In genomic region chr1:154117642-154118041, GRCh38 we compare ENCODE assay signal across 21 cellular contexts. TPM values are rescaled to one million over a fixed set of nuclear protein-coding genes. Genes with fewer than 3 reads are reported as not detected.
DNase-seq lines count a peak whose midpoint lies in the region; ATAC-seq, FAIRE-seq and TF ChIP-seq lines count a peak whose summit lies in the region.
"Had no signal": no experiment of that assay in that cellular context is flagged by ENCODE, and none has a peak within 500 bp of the region (broad histone marks: within the 10 kb centered on the region; RNA-seq: fewer than 3 reads in every experiment).

No MANE protein-coding gene starts in this region.

- H3K36me3 Mint-ChIP-seq in MCF 10A (ENCODE audit: insufficient read depth, unreplicated experiment) (no peaks in the 10 kb centered on the region), progenitor cell of endocrine pancreas (ENCODE audit: insufficient read depth) (no peaks in the 10 kb centered on the region)
- H3K36me3 Mint-ChIP-seq: CD8-positive, alpha-beta memory T cell; IgD-negative memory B cell had no signal

- no peak overlapping the region for H3K14ac ChIP-seq in H1 (ENCODE audit: insufficient read length)

- H4K8ac ChIP-seq in H1 (ENCODE audit: extremely low read depth, insufficient read depth, low read length): no peak overlapping the region

- no peak overlapping the region for H3K18ac ChIP-seq in H1 (ENCODE audit: extremely low read depth, low read length)

- H3K4me2 ChIP-seq in PC-3 (ENCODE audit: low read length): no peak overlapping the region
- no peak overlapping the region for H3K4me2 ChIP-seq in H1 (ENCODE audit: insufficient read depth in 1 of 2, low read depth in 2 of 2, low read length in 2 of 2)
- H3K4me2 ChIP-seq: BLaER1 had no signal

- H3K9me3 Mint-ChIP-seq in MCF 10A (ENCODE audit: unreplicated experiment): no peaks in the 10 kb centered on the region
- H3K9me3 Mint-ChIP-seq in progenitor cell of endocrine pancreas (ENCODE audit: low read depth): no peaks in the 10 kb centered on the region
- H3K9me3 Mint-ChIP-seq: CD8-positive, alpha-beta memory T cell had no signal

- H3K4me3 ChIP-seq in breast epithelium (no peak overlapping the region), PC-3 (ENCODE audit: low read length) (no peak overlapping the region), H1 (ENCODE audit: extremely low read depth in 1 of 4, insufficient read depth in 2 of 4, low read depth in 3 of 4, low read length in 4 of 4) (no peak overlapping the region), body of pancreas (no peak overlapping the region)
- H3K4me3 ChIP-seq: BLaER1, GM12878 had no signal

- H2BK5ac ChIP-seq in H1 (ENCODE audit: low read depth, low read length): no peak overlapping the region

- no peak overlapping the region for H4K91ac ChIP-seq in H1 (replicated peaks; ENCODE audit: insufficient read length, low read length)

- H3K27me3 Mint-ChIP-seq in MCF 10A (ENCODE audit: insufficient read depth, unreplicated experiment): no peaks in the 10 kb centered on the region
- H3K27me3 Mint-ChIP-seq in progenitor cell of endocrine pancreas: no peaks in the 10 kb centered on the region
- H3K27me3 Mint-ChIP-seq: CD8-positive, alpha-beta memory T cell; IgD-negative memory B cell had no signal

- H3K9me3 ChIP-seq in breast epithelium (no peaks in the 10 kb centered on the region), PC-3 (ENCODE audit: low read length) (no peaks in the 10 kb centered on the region), H1 (ENCODE audit: insufficient read depth in 2 of 2, low read depth in 1 of 2, low read length in 1 of 2) (no peaks in the 10 kb centered on the region), body of pancreas (no peaks in the 10 kb centered on the region)
- H3K9me3 ChIP-seq: BLaER1 had no signal

- H2AFZ ChIP-seq in PC-3 (ENCODE audit: low read length) (no peak overlapping the region), H1 (ENCODE audit: low read length) (no peak overlapping the region)

- no peak for TF ChIP-seq EP300 in H1 (IDR thresholded peaks at IDR 0.05; ENCODE audit: borderline replicate concordance in 1 of 2, low read depth in 2 of 2, low read length in 2 of 2)

- H3K27ac ChIP-seq in breast epithelium (no peak overlapping the region), PC-3 (ENCODE audit: low read length) (no peak overlapping the region), H1 (ENCODE audit: low read depth, low read length) (no peak overlapping the region), body of pancreas (no peak overlapping the region)
- H3K27ac ChIP-seq: BLaER1 had no signal

- H3K4me1 ChIP-seq in breast epithelium (no peaks in the 10 kb centered on the region), PC-3 (ENCODE audit: insufficient read depth, low read length) (no peaks in the 10 kb centered on the region), H1 (replicated peaks in 1 of 4; ENCODE audit: control insufficient read depth in 3 of 4, insufficient read depth in 4 of 4, low read length in 3 of 4) (no peaks in the 10 kb centered on the region), body of pancreas (no peaks in the 10 kb centered on the region)

- H2BK15ac ChIP-seq in H1 (ENCODE audit: low read length): no peak overlapping the region

- DNase-seq in MCF 10A (ENCODE audit: unreplicated experiment) (no peak), breast epithelium (ENCODE audit: low spot score in 2 of 2) (no peak), PC-3 (no peak), H1 (ENCODE audit: low read depth in 1 of 2, low spot score in 2 of 2) (no peak), progenitor cell of endocrine pancreas (ENCODE audit: low spot score, unreplicated experiment) (no peak), body of pancreas (no peak), nucleus accumbens (lab: John Stamatoyannopoulos, UW) (no peak)
- no peak for DNase-seq in activated T-cell treated with anti-CD3 and anti-CD28 coated beads, Interleukin-2, amount 50 U/mL, for 1 hour
- DNase-seq: CD8-positive, alpha-beta memory T cell; DND-41; GDM1; NCI-H1092; NCI-H146; NCI-H2081 treated with DMSO at 0.1 percent for 48 hours; NCI-H510A; NCI-H774 had no signal

- no peak overlapping the region for H2AK5ac ChIP-seq in H1 (ENCODE audit: low read depth, low read length)

- BruUV-seq in MCF 10A (replicated peaks; lab: Mats Ljungman, UMichigan): no TSS peak
- BruUV-seq in PC-3 (replicated peaks; lab: Mats Ljungman, UMichigan): no TSS peak

- no peak overlapping the region for H2BK12ac ChIP-seq in H1 (ENCODE audit: low read depth, low read length)

- CTCF ChIA-PET in MCF 10A (lab: Yijun Ruan, JAX): interaction anchor here (0.7 to 0.8 kb wide), 2 partner anchors 197 to 260 kb away, joined by 3 read pairs; no protein-coding TSS in a partner anchor
- CTCF ChIA-PET in PC-3 (lab: Charles Lee): no interaction called here
- CTCF ChIA-PET in H1 (lab: Charles Lee; ENCODE audit: partially characterized antibody): no interaction called here

- POLR2A ChIA-PET in MCF 10A (lab: Yijun Ruan, JAX) (no interaction called here), PC-3 (lab: Charles Lee; ENCODE audit: unreplicated experiment) (no interaction called here), H1 (lab: Charles Lee; ENCODE audit: partially characterized antibody) (interaction anchor here (2.0 kb wide), 1 partner anchor 127 kb away, joined by 9 read pairs; the partner anchor contains the start of gene RPS27)

- peak; percentile 24 for TF ChIP-seq CTCF in MCF 10A (IDR thresholded peaks at IDR 0.05; ENCODE audit: unreplicated experiment)
- TF ChIP-seq CTCF in breast epithelium (IDR thresholded peaks at IDR 0.05): no peak
- TF ChIP-seq CTCF in PC-3 (conservative IDR thresholded peaks at IDR 0.05; ENCODE audit: low read depth, low read length): peak; percentile 29; the same call in 1 of the 2 replicates
- peak in 1 of 3 experiments; percentile 14; a peak in 1 of 4 replicates for TF ChIP-seq CTCF in H1 (IDR thresholded peaks at IDR 0.05; ENCODE audit: control extremely low read depth in 1 of 3, insufficient read depth in 1 of 3, low read depth in 1 of 3, low read length in 3 of 3)
- peak; percentile 7 for TF ChIP-seq CTCF in progenitor cell of endocrine pancreas (IDR thresholded peaks at IDR 0.05; ENCODE audit: unreplicated experiment)
- TF ChIP-seq CTCF in body of pancreas (IDR thresholded peaks at IDR 0.05): no peak

- no peaks in the 10 kb centered on the region for H3F3A ChIP-seq in PC-3 (ENCODE audit: low read length, unreplicated experiment)

- H3K79me1 ChIP-seq in H1 (ENCODE audit: low read depth, low read length): no peaks in the 10 kb centered on the region

- H3K79me2 ChIP-seq in PC-3 (ENCODE audit: low read length) (no peaks in the 10 kb centered on the region), H1 (ENCODE audit: control insufficient read depth in 1 of 2, insufficient read depth in 2 of 2, low read length in 2 of 2) (no peaks in the 10 kb centered on the region)

- H3K36me3 ChIP-seq in breast epithelium (no peaks in the 10 kb centered on the region), PC-3 (ENCODE audit: low read depth, low read length) (no peaks in the 10 kb centered on the region), H1 (ENCODE audit: control insufficient read depth in 2 of 4, insufficient read depth in 4 of 4, low read length in 3 of 4) (no peaks in the 10 kb centered on the region), body of pancreas (replicated peaks in 1 of 2; ENCODE audit: insufficient read depth in 1 of 2, low read depth in 2 of 2) (no peaks in the 10 kb centered on the region)
- H3K36me3 ChIP-seq: BLaER1 had no signal

- no peaks in the 10 kb centered on the region for H3K9me2 ChIP-seq in PC-3 (replicated peaks; ENCODE audit: low read length)

- H3K23ac ChIP-seq in H1 (ENCODE audit: insufficient read length): no peak overlapping the region

- WGBS in H1 (ENCODE audit: extremely low coverage in 1 of 2, insufficient coverage in 1 of 2, insufficient read length in 1 of 2, insufficient replicate concordance in 2 of 2, low coverage in 1 of 2, low lambda C conversion rate in 2 of 2, missing lambda C conversion rate in 1 of 2), 2 experiments: 92% methylated on average over 5 of the region's 5 CpGs; no CpG with 5 or more reads in 1 of the 2 experiments
- 57 to 66% methylated on average over 5 of the region's 5 CpGs for WGBS in body of pancreas, 2 donors

- H2BK20ac ChIP-seq in H1 (ENCODE audit: low read length): no peak overlapping the region

- no peak overlapping the region for H3K56ac ChIP-seq in H1 (replicated peaks; ENCODE audit: insufficient read length, low read depth, low read length)

- H3K27ac Mint-ChIP-seq in MCF 10A (ENCODE audit: low read depth, unreplicated experiment): no peak overlapping the region
- no peak overlapping the region for H3K27ac Mint-ChIP-seq in progenitor cell of endocrine pancreas
- H3K27ac Mint-ChIP-seq: CD8-positive, alpha-beta memory T cell; IgD-negative memory B cell had no signal

- intact Hi-C loops in MCF 10A (cut with micrococcal nuclease): no loop called here
- intact Hi-C loops in breast epithelium (cut with DNase I; ENCODE audit: low total_unique reads): no loop called here
- intact Hi-C loops in PC-3 (cut with micrococcal nuclease): no loop called here
- intact Hi-C loops in body of pancreas (cut with DNase I): no loop called here

- H4K20me1 ChIP-seq in PC-3 (ENCODE audit: low read length) (no peaks in the 10 kb centered on the region), H1 (replicated peaks in 1 of 2; ENCODE audit: control insufficient read depth in 1 of 2, insufficient read depth in 2 of 2, low read length in 2 of 2) (no peaks in the 10 kb centered on the region)
- H4K20me1 ChIP-seq: BLaER1 had no signal

- no peak overlapping the region for H3K4ac ChIP-seq in H1 (replicated peaks; ENCODE audit: insufficient read length, low read depth, low read length)

- no peak for TF ChIP-seq POLR2A in breast epithelium (IDR thresholded peaks at IDR 0.05)
- no peak for TF ChIP-seq POLR2A in H1 (IDR thresholded peaks at IDR 0.05; ENCODE audit: control extremely low read depth in 1 of 2, low read depth in 2 of 2, low read length in 2 of 2)
- TF ChIP-seq POLR2A in body of pancreas (IDR thresholded peaks at IDR 0.05): no peak

- no peak overlapping the region for H2BK120ac ChIP-seq in H1 (replicated peaks; ENCODE audit: low read depth, low read length)

- H3K4me1 Mint-ChIP-seq in MCF 10A (ENCODE audit: insufficient read depth, unreplicated experiment) (no peaks in the 10 kb centered on the region), progenitor cell of endocrine pancreas (ENCODE audit: low read depth) (no peaks in the 10 kb centered on the region)

- no peaks in the 10 kb centered on the region for H3K23me2 ChIP-seq in H1 (ENCODE audit: low read depth, low read length)

- TF ChIP-seq RAD21 in H1 (IDR thresholded peaks at IDR 0.05 in 1 of 2, conservative IDR thresholded peaks at IDR 0.05 in 1 of 2; ENCODE audit: low read depth in 2 of 2, low read length in 2 of 2): peak; percentile 18 to 38; a peak in 3 of 4 replicates

- H3K27me3 ChIP-seq in breast epithelium (no peaks in the 10 kb centered on the region), PC-3 (ENCODE audit: low read length) (no peaks in the 10 kb centered on the region), H1 (replicated peaks in 1 of 4; ENCODE audit: control insufficient read depth in 3 of 4, extremely low read depth in 1 of 4, insufficient read depth in 3 of 4, low read length in 3 of 4) (no peaks in the 10 kb centered on the region), body of pancreas (no peaks in the 10 kb centered on the region)
- H3K27me3 ChIP-seq: BLaER1 had no signal

- no peak overlapping the region for H4K5ac ChIP-seq in H1 (ENCODE audit: insufficient read length, low read depth, low read length)

- no peak for FAIRE-seq in H1 (lab: Jason Lieb, UNC)
- FAIRE-seq: A204.1, GM12878 had no signal

- H3K4me3 Mint-ChIP-seq in MCF 10A (ENCODE audit: unreplicated experiment): no peak overlapping the region
- H3K4me3 Mint-ChIP-seq in progenitor cell of endocrine pancreas (ENCODE audit: low read depth): no peak overlapping the region
- H3K4me3 Mint-ChIP-seq: CD8-positive, alpha-beta memory T cell; IgD-negative memory B cell had no signal

- ATAC-seq in PC-3: peak; percentile 42; the same call in 1 of the 2 replicates
- ATAC-seq in body of pancreas: no peak
- ATAC-seq: GM12878 had no signal

- H3K9ac ChIP-seq in PC-3 (ENCODE audit: low read length) (no peak overlapping the region), H1 (replicated peaks in 1 of 4; ENCODE audit: extremely low read depth in 1 of 4, low read depth in 3 of 4, low read length in 3 of 4) (no peak overlapping the region)
- H3K9ac ChIP-seq: BLaER1 had no signal

RNA-seq across cellular contexts. Expression of gene NUP210L, which starts 37.2 kb away (rescaled TPM):
- total RNA-seq in MCF 10A (2022) (0.05 and 0.10 TPM in 2 replicates), breast epithelium (under 1 TPM in 1 of 3 donors, not detected in 2; under 0.01 TPM), PC-3 (2014; rRNA removed) (0.04 TPM in 1 of 2 replicates, not detected in the other), progenitor cell of endocrine pancreas (0.05 and 0.07 TPM in 2 replicates), body of pancreas (not detected)
- not detected in 2 replicates for total RNA-seq in H1 (2021; fragmentation: NEBNext Ultra II Directional; extraction: Animal tissue kit (Norgen Biotek cat#: 25700))
- not detected in 2 replicates for polyA plus RNA-seq in H1 (2011; rRNA removed)
- not detected for polyA plus RNA-seq in H1 (2011; cell fraction: cytosol; rRNA removed)
- 0.04 TPM for polyA plus RNA-seq in H1 (2011; cell fraction: nucleus; rRNA removed)
- polyA plus RNA-seq in H1 (2012, experiment 1 of 2): 0.03 TPM in 1 of 4 replicates, not detected in the others
- not detected for polyA plus RNA-seq in H1 (2012, experiment 2 of 2)
- polyA plus RNA-seq in H1 (2013, experiment 1 of 2): not detected
- under 0.01 TPM for polyA plus RNA-seq in H1 (2013, experiment 2 of 2)
- 0.24 TPM in 1 of 2 replicates, not detected in the other for polyA minus RNA-seq in H1 (2011; rRNA and poly(A)+ RNA removed)
- polyA minus RNA-seq in H1 (2011; cell fraction: cytosol; rRNA and poly(A)+ RNA removed): not detected
- not detected for polyA minus RNA-seq in H1 (2011; cell fraction: nucleus; rRNA and poly(A)+ RNA removed)
- total RNA-seq: GM12878, HT1080 had no signal
- polyA plus RNA-seq: IgD-negative memory B cell had no signal

Comparison
In these comparisons a context has a peak if more than half of its experiments do, and no peak if none do; other contexts are left out.
1. CTCF ChIP-seq: peak in MCF 10A (single experiment), PC-3 (single experiment) and progenitor cell of endocrine pancreas (single experiment); none in breast epithelium (0 of 3) and body of pancreas (0 of 7).